Comparison of ENCODE assay signal across 1 cellular context in the genomic region with DNA sequence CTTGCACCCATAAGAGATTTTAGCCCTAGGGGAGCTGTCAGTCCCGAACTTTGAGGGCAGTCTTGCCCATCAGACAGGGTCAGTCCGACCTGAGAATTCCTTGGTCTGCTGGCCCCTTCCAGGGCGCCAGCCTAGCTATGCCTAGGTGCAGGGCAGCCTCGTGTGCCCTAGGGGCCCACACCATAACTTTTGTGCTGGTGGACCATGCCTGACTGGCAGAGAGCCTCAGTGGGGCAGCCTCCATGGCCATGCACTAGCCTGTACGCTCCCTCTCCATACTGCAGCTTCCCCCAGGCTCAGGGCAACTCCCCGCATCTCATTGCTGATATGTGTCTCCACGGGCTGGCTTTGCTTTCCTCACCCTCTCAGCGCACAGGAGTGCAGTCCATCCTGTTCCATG.
TF ChIP-seq lines count a peak whose summit lies in the region.

No MANE protein-coding gene starts in this region.

TF ChIP-seq in H1, 55 proteins besides CTCF, POLR2A, EP300 and RAD21:
- TF ChIP-seq ZNF274 (IDR thresholded peaks at IDR 0.05; ENCODE audit: borderline replicate concordance, extremely low read depth, low read length) (no peak), HDAC6 (IDR thresholded peaks at IDR 0.05; ENCODE audit: low read depth, low read length) (no peak), KDM5A (IDR thresholded peaks at IDR 0.05; ENCODE audit: low read length) (no peak), CBX5 (IDR thresholded peaks at IDR 0.05; ENCODE audit: low read depth, low read length) (no peak), CEBPB (IDR thresholded peaks at IDR 0.05; ENCODE audit: low read depth, low read length) (no peak), POLR2AphosphoS5 (IDR thresholded peaks at IDR 0.05; ENCODE audit: low read depth, low read length) (no peak), NRF1 (IDR thresholded peaks at IDR 0.05; ENCODE audit: low read depth, low read length) (no peak), CHD1 (IDR thresholded peaks at IDR 0.05; ENCODE audit: low read depth, low read length) (no peak)
- TF ChIP-seq, protein P1, sequence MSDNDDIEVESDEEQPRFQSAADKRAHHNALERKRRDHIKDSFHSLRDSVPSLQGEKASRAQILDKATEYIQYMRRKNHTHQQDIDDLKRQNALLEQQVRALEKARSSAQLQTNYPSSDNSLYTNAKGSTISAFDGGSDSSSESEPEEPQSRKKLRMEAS (IDR thresholded peaks at IDR 0.05) = no peak
- TF ChIP-seq, protein P2, sequence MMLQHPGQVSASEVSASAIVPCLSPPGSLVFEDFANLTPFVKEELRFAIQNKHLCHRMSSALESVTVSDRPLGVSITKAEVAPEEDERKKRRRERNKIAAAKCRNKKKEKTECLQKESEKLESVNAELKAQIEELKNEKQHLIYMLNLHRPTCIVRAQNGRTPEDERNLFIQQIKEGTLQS (IDR thresholded peaks at IDR 0.05; ENCODE audit: insufficient read depth, low read depth, low read length) = no peak
